ENCODE assay signal across 31 cellular contexts in the genomic region with DNA sequence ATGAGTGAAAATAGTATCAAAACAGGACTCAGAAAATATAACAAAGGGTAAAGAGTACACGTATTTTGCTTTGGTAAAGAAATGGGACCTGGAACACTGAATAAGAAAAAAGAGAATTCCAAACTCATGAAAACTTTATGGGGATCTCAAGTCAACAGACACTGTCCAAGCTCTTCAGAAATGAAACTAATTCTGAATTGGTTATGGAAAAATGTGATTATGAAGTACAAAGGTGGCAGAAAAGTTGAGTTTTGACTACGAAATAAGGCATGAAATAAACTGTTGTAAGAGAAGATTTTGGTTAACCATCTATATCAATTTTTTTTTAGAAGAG. TPM values are rescaled to one million over a fixed set of nuclear protein-coding genes. Genes with fewer than 3 reads are reported as not detected.
DNase-seq lines count a peak whose midpoint lies in the region; ATAC-seq and TF ChIP-seq lines count a peak whose summit lies in the region.
"Had no signal": no experiment of that assay in that cellular context is flagged by ENCODE, and none has a peak within 500 bp of the region (broad histone marks: within the 10 kb centered on the region; RNA-seq: fewer than 3 reads in every experiment).

No MANE protein-coding gene starts in this region.

- no peak overlapping the region for H3K27ac Mint-ChIP-seq in T-helper 2 cell treated with Interferon-gamma antibody and Interleukin-4, amounts not matched to agents 5 μg/mL and 100 μg/mL, for 36 hours
- no peak overlapping the region for H3K27ac Mint-ChIP-seq in CD8-positive, alpha-beta memory T cell
- H3K27ac Mint-ChIP-seq in central memory CD8-positive, alpha-beta T cell (ENCODE audit: low read depth): no peak overlapping the region
- H3K27ac Mint-ChIP-seq in osteocyte (ENCODE audit: unreplicated experiment) (peak overlapping the region; percentile 74), H9 (no peak overlapping the region)
- H3K27ac Mint-ChIP-seq: activated T-helper 1 cell treated with anti-CD3 and anti-CD28 coated beads, Interleukin-12 subunit alpha, Interleukin-12 subunit beta, Interleukin-2, Interleukin-4 antibody, amounts not matched to agents 30 ng/mL and 10 ng/mL and 1 ng/mL, durations not matched to agents 14 hours and 24 hours and 36 hours; WTC11 had no signal

- H3K4ac ChIP-seq in H9 (ENCODE audit: low read depth, low read length): no peak overlapping the region

- no peaks in the 10 kb centered on the region for H3K9me3 Mint-ChIP-seq in T-helper 2 cell treated with Interferon-gamma antibody and Interleukin-4, amounts not matched to agents 5 μg/mL and 100 μg/mL, for 36 hours
- H3K9me3 Mint-ChIP-seq in CD8-positive, alpha-beta memory T cell: no peaks in the 10 kb centered on the region
- no peaks in the 10 kb centered on the region for H3K9me3 Mint-ChIP-seq in central memory CD8-positive, alpha-beta T cell
- H3K9me3 Mint-ChIP-seq in osteocyte (ENCODE audit: unreplicated experiment): no peaks in the 10 kb centered on the region
- no peaks in the 10 kb centered on the region for H3K9me3 Mint-ChIP-seq in H9
- H3K9me3 Mint-ChIP-seq: activated T-helper 1 cell treated with anti-CD3 and anti-CD28 coated beads, Interleukin-12 subunit alpha, Interleukin-12 subunit beta, Interleukin-2, Interleukin-4 antibody, amounts not matched to agents 30 ng/mL and 10 ng/mL and 1 ng/mL, durations not matched to agents 14 hours and 24 hours and 36 hours; effector memory CD8-positive, alpha-beta T cell; WTC11 had no signal

- no peak overlapping the region for H3K9ac ChIP-seq in H9 (ENCODE audit: extremely low read depth, insufficient read length, low read length)

- no peak overlapping the region for H3K23ac ChIP-seq in H9 (ENCODE audit: insufficient read length, low read depth, low read length)

- H3K14ac ChIP-seq in H9 (ENCODE audit: insufficient read depth, low read length): no peak overlapping the region

- H3K27me3 ChIP-seq in CD8-positive, alpha-beta memory T cell (ENCODE audit: insufficient read depth, low read length, poor library complexity, severe bottlenecking): no peaks in the 10 kb centered on the region
- H3K27me3 ChIP-seq in H9 (ENCODE audit: insufficient read depth, low read length): peaks cover 4% of the 10 kb centered on the region; the same call in 1 of the 2 replicates
- H3K27me3 ChIP-seq: brain microvascular endothelial cell, hepatocyte, left lung, upper lobe of right lung had no signal

- POLR2A ChIA-PET in CD8-positive, alpha-beta memory T cell (lab: Charles Lee): no interaction called here

- no peaks in the 10 kb centered on the region for H3K79me1 ChIP-seq in H9 (ENCODE audit: insufficient read depth, low read depth, low read length, poor library complexity, severe bottlenecking)

- H3K18ac ChIP-seq in H9 (ENCODE audit: insufficient read length, low read depth, low read length): no peak overlapping the region

- no peak overlapping the region for H3K27ac ChIP-seq in CD8-positive, alpha-beta memory T cell (ENCODE audit: low read depth, low read length)
- H3K27ac ChIP-seq in H9 (ENCODE audit: insufficient read length, low read depth, low read length): no peak overlapping the region
- H3K27ac ChIP-seq: brain microvascular endothelial cell, coronary artery, hepatocyte, HL-60, left lung, SK-N-MC, upper lobe of right lung had no signal

- H3K56ac ChIP-seq in H9 (ENCODE audit: insufficient read length, low read depth, low read length): no peak overlapping the region

- no CpG with 5 or more reads among the region's 2 CpGs for WGBS in H9 (ENCODE audit: extremely low coverage, insufficient read length, low lambda C conversion rate)

- no peaks in the 10 kb centered on the region for H4K20me1 ChIP-seq in H9 (ENCODE audit: control insufficient read depth, insufficient read depth, insufficient read length)

- no peak overlapping the region for H2BK12ac ChIP-seq in H9 (ENCODE audit: insufficient read length, low read depth, low read length)

- H2AK5ac ChIP-seq in H9 (ENCODE audit: insufficient read length, low read length): no peak overlapping the region

- H3K36me3 Mint-ChIP-seq in T-helper 2 cell treated with Interferon-gamma antibody and Interleukin-4, amounts not matched to agents 5 μg/mL and 100 μg/mL, for 36 hours (ENCODE audit: low read depth): peaks cover 46% of the 10 kb centered on the region
- H3K36me3 Mint-ChIP-seq in CD8-positive, alpha-beta memory T cell: peaks cover 4 to 34% (median 16%) of the 10 kb centered on the region in 3 donors
- peaks cover 10% of the 10 kb centered on the region for H3K36me3 Mint-ChIP-seq in central memory CD8-positive, alpha-beta T cell (ENCODE audit: insufficient read depth)
- H3K36me3 Mint-ChIP-seq in osteocyte (ENCODE audit: unreplicated experiment) (peaks cover 15% of the 10 kb centered on the region), H9 (ENCODE audit: insufficient read depth in 1 of 3, low read depth in 3 of 3) (no peaks in the 10 kb centered on the region)
- H3K36me3 Mint-ChIP-seq: WTC11 had no signal

- H2BK20ac ChIP-seq in H9 (ENCODE audit: low read depth, low read length, poor library complexity, severe bottlenecking): no peak overlapping the region

- TF ChIP-seq CTCF in osteocyte (IDR thresholded peaks at IDR 0.05): no peak
- TF ChIP-seq CTCF in H9 (conservative IDR thresholded peaks at IDR 0.05): no peak

- peaks cover 53% of the 10 kb centered on the region for H3K4me1 Mint-ChIP-seq in T-helper 2 cell treated with Interferon-gamma antibody and Interleukin-4, amounts not matched to agents 5 μg/mL and 100 μg/mL, for 36 hours (ENCODE audit: low read depth)
- peaks cover 56 to 65% (median 64%) of the 10 kb centered on the region in 3 donors for H3K4me1 Mint-ChIP-seq in CD8-positive, alpha-beta memory T cell
- peaks cover 49% of the 10 kb centered on the region for H3K4me1 Mint-ChIP-seq in central memory CD8-positive, alpha-beta T cell
- H3K4me1 Mint-ChIP-seq in osteocyte (ENCODE audit: unreplicated experiment) (peaks cover 44% of the 10 kb centered on the region), H9 (peaks cover under 1 to 3% of the 10 kb centered on the region in 2 experiments; a peak in 2 of 4 replicates)

- no peak overlapping the region for H4K8ac ChIP-seq in H9 (replicated peaks; ENCODE audit: insufficient read length, low read depth, low read length)

- ATAC-seq in central memory CD8-positive, alpha-beta T cell (replicated peaks; ENCODE audit: extremely low read depth, poor library complexity, severe bottlenecking): no peak
- no peak for ATAC-seq in HG02798 (IDR thresholded peaks at IDR 0.05; ENCODE audit: poor library complexity, unreplicated experiment)
- ATAC-seq in HG03457 (IDR thresholded peaks at IDR 0.05; ENCODE audit: unreplicated experiment): no peak
- ATAC-seq: effector memory CD8-positive, alpha-beta T cell; left lung; upper lobe of right lung; WTC11 had no signal

- no peaks in the 10 kb centered on the region for H3K23me2 ChIP-seq in H9 (ENCODE audit: insufficient read length, low read depth, low read length, poor library complexity, severe bottlenecking)

- DNase-seq in T-helper 2 cell treated with Interferon-gamma antibody and Interleukin-4, amounts not matched to agents 5 μg/mL and 100 μg/mL, for 36 hours (ENCODE audit: low spot score): no peak
- DNase-seq in T-helper 2 cell (no peak), osteocyte (ENCODE audit: extremely low spot score, unreplicated experiment) (no peak), H9 (no peak)
- no peak for DNase-seq in CD8-positive, alpha-beta memory T cell
- no peak for DNase-seq in central memory CD8-positive, alpha-beta T cell (ENCODE audit: low spot score in 2 of 2)
- DNase-seq: activated CD4-positive, alpha-beta T cell treated with anti-CD3 and anti-CD28 coated beads, Interleukin-2, amount 50 U/mL, for 4 hours; AML-193; brain microvascular endothelial cell; COR-L47; DMS79 treated with DMSO at 0.1 percent for 48 hours; effector memory CD8-positive, alpha-beta T cell; foreskin melanocyte; H7; left lung; NCI-H1048; NCI-H1694 treated with DMSO at 0.1 percent for 48 hours; NCI-H526; RPMI8226; small intestine; stimulated activated CD4-positive, alpha-beta T cell treated with anti-CD3 and anti-CD28 coated beads, Interleukin-2, amount 100 ng/mL, for 24 hours; T1000; upper lobe of right lung had no signal

- H4K91ac ChIP-seq in H9 (ENCODE audit: insufficient read length, low read depth, low read length): no peak overlapping the region

- no peaks in the 10 kb centered on the region for H3K79me2 ChIP-seq in H9 (ENCODE audit: insufficient read depth, low read length)

- no peak overlapping the region for H3K4me2 ChIP-seq in H9 (ENCODE audit: insufficient read depth, insufficient read length, low read length)
- H3K4me2 ChIP-seq: hepatocyte had no signal

- no peak overlapping the region for H2AFZ ChIP-seq in H9 (ENCODE audit: low read length)
- H2AFZ ChIP-seq: hepatocyte had no signal

- H2BK5ac ChIP-seq in H9 (ENCODE audit: insufficient read length, low read length): no peak overlapping the region

- no peak overlapping the region for H2BK120ac ChIP-seq in H9 (ENCODE audit: low read depth, low read length, poor library complexity, severe bottlenecking)

- CTCF ChIA-PET in CD8-positive, alpha-beta memory T cell (lab: Charles Lee): no interaction called here

- H3K4me1 ChIP-seq in CD8-positive, alpha-beta memory T cell (ENCODE audit: insufficient read depth, low read length): peaks cover 57% of the 10 kb centered on the region
- H3K4me1 ChIP-seq in H9 (ENCODE audit: insufficient read depth, low read length): no peaks in the 10 kb centered on the region

- no peaks in the 10 kb centered on the region for H3K27me3 Mint-ChIP-seq in T-helper 2 cell treated with Interferon-gamma antibody and Interleukin-4, amounts not matched to agents 5 μg/mL and 100 μg/mL, for 36 hours (ENCODE audit: low read depth)
- no peaks in the 10 kb centered on the region for H3K27me3 Mint-ChIP-seq in CD8-positive, alpha-beta memory T cell
- no peaks in the 10 kb centered on the region for H3K27me3 Mint-ChIP-seq in central memory CD8-positive, alpha-beta T cell
- H3K27me3 Mint-ChIP-seq in osteocyte (ENCODE audit: unreplicated experiment) (no peaks in the 10 kb centered on the region), H9 (ENCODE audit: low read depth) (peaks cover 13% of the 10 kb centered on the region)
- H3K27me3 Mint-ChIP-seq: effector memory CD8-positive, alpha-beta T cell had no signal

- no peak overlapping the region for H3K4me3 ChIP-seq in CD8-positive, alpha-beta memory T cell (ENCODE audit: low read length)
- H3K4me3 ChIP-seq: coronary artery, hepatocyte, left lung, SK-N-MC, upper lobe of right lung had no signal

- H3K4me3 Mint-ChIP-seq in T-helper 2 cell treated with Interferon-gamma antibody and Interleukin-4, amounts not matched to agents 5 μg/mL and 100 μg/mL, for 36 hours: peak overlapping the region; percentile 40
- H3K4me3 Mint-ChIP-seq in CD8-positive, alpha-beta memory T cell: peak overlapping the region in 6 of 7 donors; percentile 1 to 45 (median 20)
- H3K4me3 Mint-ChIP-seq in central memory CD8-positive, alpha-beta T cell: peak overlapping the region; percentile 23
- no peak overlapping the region for H3K4me3 Mint-ChIP-seq in osteocyte (ENCODE audit: unreplicated experiment)
- H3K4me3 Mint-ChIP-seq in H9: no peak overlapping the region
- H3K4me3 Mint-ChIP-seq: WTC11 had no signal

- H3T11ph ChIP-seq in H9 (ENCODE audit: low read length): no peak overlapping the region

- H3K9me3 ChIP-seq in CD8-positive, alpha-beta memory T cell (ENCODE audit: low read length): no peaks in the 10 kb centered on the region
- no peaks in the 10 kb centered on the region for H3K9me3 ChIP-seq in H9 (ENCODE audit: control insufficient read depth, low read depth, low read length)
- H3K9me3 ChIP-seq: left lung, upper lobe of right lung had no signal

- peaks cover under 1% of the 10 kb centered on the region for H3K36me3 ChIP-seq in CD8-positive, alpha-beta memory T cell (ENCODE audit: insufficient read depth, low read length)
- H3K36me3 ChIP-seq: brain microvascular endothelial cell, left lung had no signal

- no peak overlapping the region for H2BK15ac ChIP-seq in H9 (ENCODE audit: low read depth, low read length)

- no peak overlapping the region for H4K5ac ChIP-seq in H9 (ENCODE audit: insufficient read length, low read depth, low read length)

RNA-seq across cellular contexts. Expression of a gene that starts 8.4 kb away (rescaled TPM):
- 10 to 100 TPM; 21.0 to 24.2 TPM for total RNA-seq in CD8-positive, alpha-beta memory T cell
- polyA plus RNA-seq in CD8-positive, alpha-beta memory T cell: 30.9 TPM
- total RNA-seq in osteocyte (27.5 and 30.3 TPM in 2 replicates), H9 (2021) (8.0 and 8.4 TPM in 2 replicates)

Comparison
In these comparisons a context has a peak if more than half of its experiments do, and no peak if none do; other contexts are left out.
1. H3K4me3 Mint-ChIP-seq: peak in T-helper 2 cell treated with Interferon-gamma antibody and Interleukin-4, amounts not matched to agents 5 μg/mL and 100 μg/mL, for 36 hours (single experiment), CD8-positive, alpha-beta memory T cell (6 of 7) and central memory CD8-positive, alpha-beta T cell (single experiment); none in osteocyte (single experiment) and H9 (0 of 2).